Comparison of ENCODE assay signal across 22 cellular contexts in genomic region chr2:118145806-118146205, GRCh38.
"Had no signal": no experiment of that assay in that cellular context is flagged by ENCODE, and none has a peak within 500 bp of the region (broad histone marks: within the 10 kb centered on the region; RNA-seq: fewer than 3 reads in every experiment).

No MANE protein-coding gene starts in this region.

- H3K27ac Mint-ChIP-seq: naive thymus-derived CD4-positive, alpha-beta T cell; nephron progenitor cell; stimulated activated naive B cell treated with anti-CD40 and anti-IgM and Interleukin-4, amounts not matched to agents 10 μg/mL and 1 μg/mL and 100 μg/mL, for 72 hours; stimulated activated naive CD8-positive, alpha-beta T cell treated with anti-CD3 and anti-CD28 coated beads, Interleukin-15, amount 100 ng/mL, for 72 hours had no signal

- DNase-seq: colonic mucosa; dermis blood vessel endothelial cell; gastrocnemius medialis; heart right ventricle; islet precursor cell; left ventricle myocardium inferior; mesendoderm; naive thymus-derived CD4-positive, alpha-beta T cell; nephron progenitor cell; psoas muscle; retina; stimulated activated CD4-positive, alpha-beta T cell treated with anti-CD3 and anti-CD28 coated beads, Interleukin-2, amount 100 ng/mL, for 24 hours; stimulated activated CD4-positive, alpha-beta T cell treated with anti-CD3 and anti-CD28 coated beads, Interleukin-4, amount 100 ng/mL, for 4 hours; stimulated activated naive B cell treated with anti-CD40 and anti-IgM and Interleukin-4, amounts not matched to agents 10 μg/mL and 1 μg/mL and 100 μg/mL, for 72 hours; stimulated activated naive CD8-positive, alpha-beta T cell treated with anti-CD3 and anti-CD28 coated beads, Interleukin-15, amount 100 ng/mL, for 72 hours; testis; upper lobe of right lung had no signal

- H3K9me3 ChIP-seq: colonic mucosa, gastrocnemius medialis, heart right ventricle, left ventricle myocardium inferior, neutrophil, psoas muscle, testis, tibial nerve, upper lobe of right lung, vagina had no signal

- ATAC-seq: gastrocnemius medialis; heart right ventricle; naive thymus-derived CD4-positive, alpha-beta T cell; psoas muscle; sciatic nerve; stimulated activated naive B cell treated with anti-CD40 and anti-IgM and Interleukin-4, amounts not matched to agents 10 μg/mL and 1 μg/mL and 100 μg/mL, for 72 hours; stimulated activated naive CD8-positive, alpha-beta T cell treated with anti-CD3 and anti-CD28 coated beads, Interleukin-15, amount 100 ng/mL, for 72 hours; upper lobe of right lung had no signal

- H3K27ac ChIP-seq: colonic mucosa, gastrocnemius medialis, heart right ventricle, left ventricle myocardium inferior, neutrophil, psoas muscle, testis, tibial nerve, upper lobe of right lung, vagina had no signal

- H3K4me1 Mint-ChIP-seq: stimulated activated naive CD8-positive, alpha-beta T cell treated with anti-CD3 and anti-CD28 coated beads, Interleukin-15, amount 100 ng/mL, for 72 hours had no signal

- H3K4me3 Mint-ChIP-seq: naive thymus-derived CD4-positive, alpha-beta T cell; nephron progenitor cell; stimulated activated naive B cell treated with anti-CD40 and anti-IgM and Interleukin-4, amounts not matched to agents 10 μg/mL and 1 μg/mL and 100 μg/mL, for 72 hours; stimulated activated naive CD8-positive, alpha-beta T cell treated with anti-CD3 and anti-CD28 coated beads, Interleukin-15, amount 100 ng/mL, for 72 hours had no signal

- H3K4me1 ChIP-seq: colonic mucosa, gastrocnemius medialis, heart right ventricle, left ventricle myocardium inferior, psoas muscle, testis, upper lobe of right lung had no signal

- H3K9me3 Mint-ChIP-seq: stimulated activated naive CD8-positive, alpha-beta T cell treated with anti-CD3 and anti-CD28 coated beads, Interleukin-15, amount 100 ng/mL, for 72 hours had no signal

- H3K27me3 ChIP-seq: colonic mucosa, gastrocnemius medialis, neutrophil, testis, tibial nerve, upper lobe of right lung, vagina had no signal

- H3K36me3 ChIP-seq: colonic mucosa, gastrocnemius medialis, heart right ventricle, left ventricle myocardium inferior, neutrophil, tibial nerve, upper lobe of right lung, vagina had no signal

- H3K4me3 ChIP-seq: colonic mucosa, gastrocnemius medialis, heart right ventricle, left ventricle myocardium inferior, lung, psoas muscle, testis, tibial nerve, upper lobe of right lung, vagina had no signal
